In genomic region chr7:5494683-5495561, GRCh38 we compare ENCODE assay signal across 8 cellular contexts. TPM values are rescaled to one million over a fixed set of nuclear protein-coding genes. Genes with fewer than 3 reads are reported as not detected.
DNase-seq lines count a peak whose midpoint lies in the region; ATAC-seq and TF ChIP-seq lines count a peak whose summit lies in the region.

No MANE protein-coding gene starts in this region.

- H4K5ac ChIP-seq in IMR-90 (ENCODE audit: low read depth, low read length) = no peak overlapping the region

- peak overlapping the region in 1 of 2 experiments; percentile 22; a peak in 1 of 4 replicates for H4K8ac ChIP-seq in IMR-90 (ENCODE audit: low read depth in 2 of 2, low read length in 2 of 2)

- H2AK9ac ChIP-seq in IMR-90 (replicated peaks; ENCODE audit: low read depth, low read length, poor library complexity) = peak overlapping the region; percentile 96

- H3K18ac ChIP-seq in IMR-90 (ENCODE audit: low read depth, low read length) = no peak overlapping the region

- no peak overlapping the region for H3K14ac ChIP-seq in IMR-90 (replicated peaks; ENCODE audit: low read depth, low read length)

- H3K9me3 ChIP-seq in BLaER1 (no peaks in the 10 kb centered on the region), IMR-90 (ENCODE audit: control insufficient read depth, insufficient read depth, low read length) (no peaks in the 10 kb centered on the region), Panc1 (ENCODE audit: control insufficient read depth, insufficient read depth, low read depth, low read length) (no peaks in the 10 kb centered on the region), esophagus squamous epithelium (no peaks in the 10 kb centered on the region)

- WGBS in IMR-90 (ENCODE audit: extremely low coverage in 2 of 2, insufficient read length in 1 of 2), 2 experiments = 13% methylated on average over 6 of the region's 41 CpGs; no CpG with 5 or more reads in 1 of the 2 experiments
- WGBS in esophagus squamous epithelium, 2 donors = 1 to 6% methylated on average over 13 to 19 of the region's 41 CpGs

- H2AK5ac ChIP-seq in IMR-90 (ENCODE audit: low read depth, low read length) = peak overlapping the region; percentile 81

- H2AFZ ChIP-seq in IMR-90 (replicated peaks; ENCODE audit: low read length, poor library complexity) = peak overlapping the region; percentile 69

- H4K91ac ChIP-seq in IMR-90 (ENCODE audit: insufficient read depth, low read depth, low read length) = no peak overlapping the region

- H3K27ac Mint-ChIP-seq in natural killer cell = no peak overlapping the region

- H3K56ac ChIP-seq in IMR-90 (ENCODE audit: extremely low read depth, insufficient read depth, low read length) = no peak overlapping the region

- H2BK20ac ChIP-seq in IMR-90 (ENCODE audit: low read depth, low read length) = no peak overlapping the region

- intact Hi-C loops in IMR-90 (cut with micrococcal nuclease) = loop anchor here (1.0 to 2.0 kb wide), 4 partner anchors 64 to 209 kb away; no protein-coding TSS in a partner anchor
- intact Hi-C loops in Panc1 (cut with micrococcal nuclease; ENCODE audit: unreplicated experiment) = loop anchor here (2.0 to 5.0 kb wide), 2 partner anchors 64 to 177 kb away; no protein-coding TSS in a partner anchor
- intact Hi-C loops in esophagus squamous epithelium (cut with DNase I) = loop anchor here (2.0 to 10.0 kb wide), 3 partner anchors 64 to 210 kb away; no protein-coding TSS in a partner anchor
- intact Hi-C loops in natural killer cell (cut with micrococcal nuclease) = loop anchor here (1.0 to 5.0 kb wide), 4 partner anchors 64 to 332 kb away; no protein-coding TSS in a partner anchor

- no peaks in the 10 kb centered on the region for H3K9me1 ChIP-seq in IMR-90 (ENCODE audit: insufficient read depth, low read length)

- no peaks in the 10 kb centered on the region for H3K9me3 Mint-ChIP-seq in natural killer cell

- H3K36me3 ChIP-seq in BLaER1 (peaks cover 28% of the 10 kb centered on the region), IMR-90 (ENCODE audit: control insufficient read depth, insufficient read depth, low read length) (peaks cover 22% of the 10 kb centered on the region), Panc1 (ENCODE audit: control insufficient read depth, insufficient read depth, low read length) (no peaks in the 10 kb centered on the region), esophagus squamous epithelium (peaks cover 0 to 34% (median 6%) of the 10 kb centered on the region in 3 donors)

- H3K27me3 ChIP-seq in BLaER1 = no peaks in the 10 kb centered on the region
- no peaks in the 10 kb centered on the region for H3K27me3 ChIP-seq in IMR-90 (ENCODE audit: control insufficient read depth, insufficient read depth, low read length)
- no peaks in the 10 kb centered on the region for H3K27me3 ChIP-seq in Panc1 (ENCODE audit: control insufficient read depth, insufficient read depth, low read length)
- no peaks in the 10 kb centered on the region for H3K27me3 ChIP-seq in esophagus squamous epithelium

- H3K27me3 Mint-ChIP-seq in natural killer cell (ENCODE audit: low read depth in 2 of 2) = no peaks in the 10 kb centered on the region

- no peak overlapping the region for H2BK120ac ChIP-seq in IMR-90 (ENCODE audit: low read depth, low read length)

- H2BK5ac ChIP-seq in IMR-90 (ENCODE audit: low read depth, low read length, poor library complexity, severe bottlenecking) = no peak overlapping the region

- H3K23ac ChIP-seq in IMR-90 (ENCODE audit: low read depth, low read length) = no peak overlapping the region

- DNase-seq in IMR-90 (peak; percentile 69), Panc1 (ENCODE audit: low read depth, low spot score) (no peak), esophagus squamous epithelium (lab: John Stamatoyannopoulos, UW) (no peak), natural killer cell (peak; percentile 66)
- DNase-seq in activated T-cell treated with anti-CD3 and anti-CD28 coated beads, Interleukin-2, amount 50 U/mL, for 48 hours = peak; percentile 82 to 87
- DNase-seq in stimulated activated naive CD4-positive, alpha-beta T cell treated with Interleukin-2 at 50 U/mL for 16 hours (lab: John Stamatoyannopoulos, UW) = peak; percentile 72

- H3K4me1 ChIP-seq in BLaER1 (peaks cover 44% of the 10 kb centered on the region), IMR-90 (ENCODE audit: control insufficient read depth, insufficient read depth, low read length) (peaks cover 6% of the 10 kb centered on the region), Panc1 (ENCODE audit: control insufficient read depth, insufficient read depth, low read length) (peaks cover 25% of the 10 kb centered on the region), esophagus squamous epithelium (peaks cover 12 to 41% (median 29%) of the 10 kb centered on the region in 3 donors)

- ATAC-seq in GM19372 (IDR thresholded peaks at IDR 0.05; ENCODE audit: low read depth, unreplicated experiment) (peak; percentile 77), IMR-90 (ENCODE audit: low read depth) (peak; percentile 93), Panc1 (peak; percentile 88), natural killer cell (peak; percentile 85 to 90 (median 89))

- H3K4me2 ChIP-seq in BLaER1 (peak overlapping the region; percentile 94), IMR-90 (ENCODE audit: low read depth, low read length) (no peak overlapping the region)

- in situ Hi-C loops in IMR-90 (cut with MboI; ENCODE audit: low sequenced_read_pairs) = loop anchor here (5.0 kb wide), 1 partner anchor 172 kb away; no protein-coding TSS in a partner anchor
- in situ Hi-C loops in Panc1 (cut with HindIII; ENCODE audit: low pct_unique_long_range_greater_than_20kb, low sequenced_read_pairs) = loop anchor here (10.0 kb wide), 1 partner anchor 190 kb away; no protein-coding TSS in a partner anchor

- BruUV-seq in IMR-90 (replicated peaks; lab: Mats Ljungman, UMichigan) (no TSS peak), Panc1 (replicated peaks; lab: Mats Ljungman, UMichigan) (no TSS peak)

- dilution Hi-C loops in IMR-90 (cut with HindIII; ENCODE audit: low sequenced_read_pairs, unreplicated experiment) = no loop called here

- no peaks in the 10 kb centered on the region for H3K36me3 Mint-ChIP-seq in natural killer cell

- peaks cover 86% of the 10 kb centered on the region for H4K20me1 ChIP-seq in BLaER1
- peaks cover 39% of the 10 kb centered on the region for H4K20me1 ChIP-seq in IMR-90 (ENCODE audit: insufficient read depth, low read length)

- CTCF ChIA-PET in IMR-90 (lab: Yijun Ruan, JAX) = interaction anchor here (0.7 to 3.7 kb wide), 8 partner anchors 8 to 212 kb away, joined by 4 to 16 read pairs (median 5); no protein-coding TSS in a partner anchor
- CTCF ChIA-PET in Panc1 (lab: Charles Lee) = interaction anchor here (0.5 to 4.0 kb wide), 17 partner anchors 14 to 326 kb away, joined by 3 to 45 read pairs (median 3); no protein-coding TSS in a partner anchor

- TF ChIP-seq POLR2A in IMR-90 (IDR thresholded peaks at IDR 0.05; ENCODE audit: low read depth, low read length) (peak; percentile 44; the same call in 1 of the 2 replicates), esophagus squamous epithelium (IDR thresholded peaks at IDR 0.05) (no peak)

- peaks cover 6 to 21% of the 10 kb centered on the region in 2 donors for H3K4me1 Mint-ChIP-seq in natural killer cell

- H3K9ac ChIP-seq in BLaER1 (0 out of 2 replicates have a peak overlapping the region, but pooled peaks have one; percentile 15), IMR-90 (ENCODE audit: low read depth, low read length) (no peak overlapping the region)

- no peak overlapping the region for H2BK15ac ChIP-seq in IMR-90 (ENCODE audit: low read depth, low read length)

- POLR2A ChIA-PET in IMR-90 (lab: Charles Lee; ENCODE audit: unreplicated experiment) (interaction anchor here (1.2 kb wide), 1 partner anchor 29 kb away, joined by 3 read pairs; no protein-coding TSS in a partner anchor), Panc1 (lab: Charles Lee) (interaction anchor here (0.7 to 0.9 kb wide), 2 partner anchors 64 to 166 kb away, joined by 3 read pairs; no protein-coding TSS in a partner anchor)

- H3K4ac ChIP-seq in IMR-90 (ENCODE audit: low read depth, low read length) = 0 out of 2 replicates have a peak overlapping the region, but pooled peaks have one; percentile 23

- H3K79me1 ChIP-seq in IMR-90 (ENCODE audit: low read depth in 1 of 2, low read length in 2 of 2) = peaks cover 0 to 50% of the 10 kb centered on the region in 2 experiments

- H3K4me3 ChIP-seq in BLaER1 = peak overlapping the region; percentile 52
- H3K4me3 ChIP-seq in IMR-90 (ENCODE audit: insufficient read depth, low read depth, low read length) = no peak overlapping the region
- H3K4me3 ChIP-seq in Panc1 (ENCODE audit: low read depth in 2 of 2, low read length in 2 of 2) = peak overlapping the region; percentile 3 to 42; a peak in 3 of 4 replicates
- H3K4me3 ChIP-seq in esophagus squamous epithelium = peak overlapping the region in 3 of 4 donors; percentile 32 to 56 (median 35)

- TF ChIP-seq RAD21 in IMR-90 (IDR thresholded peaks at IDR 0.05; ENCODE audit: low read length) = peak; percentile 98

- peak; percentile 97 for TF ChIP-seq CTCF in IMR-90 (conservative IDR thresholded peaks at IDR 0.05; ENCODE audit: low read depth, low read length)
- TF ChIP-seq CTCF in Panc1 (IDR thresholded peaks at IDR 0.05) = peak; percentile 99
- TF ChIP-seq CTCF in esophagus squamous epithelium (IDR thresholded peaks at IDR 0.05) = peak; percentile 86 to 98 (median 93)
- peak; percentile 95 for TF ChIP-seq CTCF in natural killer cell (IDR thresholded peaks at IDR 0.05)

- no peak overlapping the region for H3K4me3 Mint-ChIP-seq in natural killer cell

- peak overlapping the region; percentile 20; the same call in 1 of the 2 replicates for H3K27ac ChIP-seq in BLaER1
- no peak overlapping the region; the same call in 1 of the 2 replicates for H3K27ac ChIP-seq in IMR-90 (ENCODE audit: insufficient read depth, low read length)
- H3K27ac ChIP-seq in Panc1 (ENCODE audit: low read length) = peak overlapping the region; percentile 69
- peak overlapping the region; percentile 20 to 76 (median 54) for H3K27ac ChIP-seq in esophagus squamous epithelium

TF ChIP-seq in IMR-90, 13 proteins besides CTCF, POLR2A, EP300 and RAD21 (continues in another document):
- TF ChIP-seq FOS (IDR thresholded peaks at IDR 0.05; ENCODE audit: low read depth, low read length) = no peak
- no peak for TF ChIP-seq CHD1 (IDR thresholded peaks at IDR 0.05; ENCODE audit: low read depth, low read length)

RNA-seq across cellular contexts. Expression of gene FBXL18, which starts 18.7 kb away (rescaled TPM):
- total RNA-seq in IMR-90 (2012; rRNA removed) = 2.0 and 2.2 TPM in 2 replicates
- polyA plus RNA-seq in IMR-90 (2012; rRNA removed) = 6.4 and 8.7 TPM in 2 replicates
- polyA plus RNA-seq in IMR-90 (2012; cell fraction: cytosol; rRNA removed) = 3.8 and 7.0 TPM in 2 replicates
- 7.2 and 21.7 TPM in 2 replicates for polyA plus RNA-seq in IMR-90 (2012; cell fraction: nucleus; rRNA removed; ENCODE audit: low replicate concordance)
- total RNA-seq in Panc1 (2021; ENCODE audit: unreplicated experiment) = 29.2 TPM
- 23.0 TPM for polyA plus RNA-seq in Panc1 (2012; ENCODE audit: insufficient read length)
- 1 to 10 TPM; 6.2 to 9.6 (median 8.3) TPM for total RNA-seq in esophagus squamous epithelium
- 10 to 100 TPM; 12.5 to 15.8 (median 12.8) TPM for total RNA-seq in natural killer cell

RNA-seq across cellular contexts. Expression of gene ACTB, which starts 35.5 kb away (rescaled TPM):
- 7,721 and 7,727 TPM in 2 replicates for total RNA-seq in IMR-90 (2012; rRNA removed)
- polyA plus RNA-seq in IMR-90 (2012; rRNA removed) = 9,060 and 9,985 TPM in 2 replicates
- polyA plus RNA-seq in IMR-90 (2012; cell fraction: cytosol; rRNA removed) = 16,337 and 21,423 TPM in 2 replicates
- polyA plus RNA-seq in IMR-90 (2012; cell fraction: nucleus; rRNA removed; ENCODE audit: low replicate concordance) = 3,466 and 15,446 TPM in 2 replicates
- 4,511 TPM for total RNA-seq in Panc1 (2021; ENCODE audit: unreplicated experiment)
- 7,753 TPM for polyA plus RNA-seq in Panc1 (2012; ENCODE audit: insufficient read length)
- 1,000 to 10,000 TPM; 1,929 to 4,068 (median 3,351) TPM for total RNA-seq in esophagus squamous epithelium
- 1,000 to 10,000 TPM; 4,992 to 6,299 (median 6,160) TPM for total RNA-seq in natural killer cell

Comparison
In these comparisons a context has a peak if more than half of its experiments do, and no peak if none do; other contexts are left out.
1. DNase-seq: peak in IMR-90 (single experiment), activated T-cell treated with anti-CD3 and anti-CD28 coated beads, Interleukin-2, amount 50 U/mL, for 48 hours (2 of 2), natural killer cell (single experiment) and stimulated activated naive CD4-positive, alpha-beta T cell treated with Interleukin-2 at 50 U/mL for 16 hours (single experiment); none in Panc1 (single experiment) and esophagus squamous epithelium (single experiment).
2. Peak in every context shown above with its lines, with median percentiles within 50 percentile points of each other: ATAC-seq and CTCF ChIP-seq.